ENCODE assay signal across 28 cellular contexts in genomic region chr11:36014906-36015305, GRCh38.
"Had no signal": no experiment of that assay in that cellular context is flagged by ENCODE, and none has a peak within 500 bp of the region (broad histone marks: within the 10 kb centered on the region; RNA-seq: fewer than 3 reads in every experiment).

No MANE protein-coding gene starts in this region.

- H3K36me3 ChIP-seq: adrenal gland, ascending aorta, cardiac muscle cell, heart right ventricle, neural progenitor cell, right lobe of liver, thoracic aorta, uterus, WERI-Rb-1 had no signal

- H3K9me3 Mint-ChIP-seq: activated naive CD4-positive, alpha-beta T cell treated with anti-CD3 and anti-CD28 coated beads for 36 hours; activated naive CD8-positive, alpha-beta T cell treated with anti-CD3 and anti-CD28 coated beads for 36 hours; mesothelial cell of epicardium; neural progenitor cell; stimulated activated effector memory CD8-positive, alpha-beta T cell treated with anti-CD3 and anti-CD28 coated beads, Interleukin-12 subunit alpha, Interleukin-12 subunit beta, amount 100 ng/mL, for 72 hours; stimulated activated naive CD8-positive, alpha-beta T cell treated with anti-CD3 and anti-CD28 coated beads, Interleukin-15, Interleukin-2, amounts not matched to agents 100 ng/mL and 50 ng/mL, for 24 hours had no signal

- DNase-seq: activated CD4-positive, alpha-beta T cell treated with anti-CD3 and anti-CD28 coated beads for 48 hours; activated CD4-positive, alpha-beta T cell treated with anti-CD3 and anti-CD28 coated beads, Interleukin-2, amount 50 U/mL, for 48 hours; activated CD8-positive, alpha-beta memory T cell treated with anti-CD3 and anti-CD28 coated beads for 24 hours; activated effector memory CD4-positive, alpha-beta T cell treated with Interleukin-2 at 50 U/mL for 16 hours; activated naive CD4-positive, alpha-beta T cell treated with anti-CD3 and anti-CD28 coated beads for 36 hours; activated naive CD8-positive, alpha-beta T cell treated with anti-CD3 and anti-CD28 coated beads for 36 hours; adrenal gland; foreskin fibroblast; heart right ventricle; naive thymus-derived CD8-positive, alpha-beta T cell; right lobe of liver; stimulated activated CD4-positive, alpha-beta T cell treated with anti-CD3 and anti-CD28 coated beads, Interleukin-12 subunit alpha, Interleukin-12 subunit beta, amount 100 ng/mL, for 4 hours; stimulated activated CD4-positive, alpha-beta T cell treated with anti-CD3 and anti-CD28 coated beads, Interleukin-4, amount 100 ng/mL, for 24 hours; T-helper 17 cell; T1000; trophoblast cell; uterus; WERI-Rb-1 had no signal

- H3K27me3 ChIP-seq: adrenal gland, ascending aorta, cardiac muscle cell, neural progenitor cell, right lobe of liver, uterus had no signal

- H3K27me3 Mint-ChIP-seq: brain had no signal

- H3K4me1 Mint-ChIP-seq: activated naive CD8-positive, alpha-beta T cell treated with anti-CD3 and anti-CD28 coated beads for 36 hours; stimulated activated effector memory CD8-positive, alpha-beta T cell treated with anti-CD3 and anti-CD28 coated beads, Interleukin-12 subunit alpha, Interleukin-12 subunit beta, amount 100 ng/mL, for 72 hours; T-helper 17 cell had no signal

- H3K4me1 ChIP-seq: right lobe of liver, uterus had no signal

- H3K36me3 Mint-ChIP-seq: activated naive CD8-positive, alpha-beta T cell treated with anti-CD3 and anti-CD28 coated beads for 36 hours; naive thymus-derived CD8-positive, alpha-beta T cell; neural progenitor cell; stimulated activated effector memory CD8-positive, alpha-beta T cell treated with anti-CD3 and anti-CD28 coated beads, Interleukin-12 subunit alpha, Interleukin-12 subunit beta, amount 100 ng/mL, for 72 hours had no signal

- H3K9ac ChIP-seq: neural progenitor cell had no signal

- ATAC-seq: activated CD4-positive, CD25-positive, alpha-beta regulatory T cell treated with anti-CD3 and anti-CD28 coated beads, Interleukin-2, amount 50 U/mL, for 24 hours; naive thymus-derived CD8-positive, alpha-beta T cell; right lobe of liver; stimulated activated effector memory CD8-positive, alpha-beta T cell treated with anti-CD3 and anti-CD28 coated beads, Interleukin-12 subunit alpha, Interleukin-12 subunit beta, amount 100 ng/mL, for 72 hours; T-helper 17 cell had no signal

- H3K27ac ChIP-seq: cardiac muscle cell, neural progenitor cell, right lobe of liver, thoracic aorta, uterus, WERI-Rb-1 had no signal

- H3K4me3 Mint-ChIP-seq: activated naive CD4-positive, alpha-beta T cell treated with anti-CD3 and anti-CD28 coated beads for 36 hours; activated naive CD8-positive, alpha-beta T cell treated with anti-CD3 and anti-CD28 coated beads for 36 hours; mesothelial cell of epicardium; naive thymus-derived CD8-positive, alpha-beta T cell; neural progenitor cell; stimulated activated effector memory CD8-positive, alpha-beta T cell treated with anti-CD3 and anti-CD28 coated beads, Interleukin-12 subunit alpha, Interleukin-12 subunit beta, amount 100 ng/mL, for 72 hours; stimulated activated naive CD8-positive, alpha-beta T cell treated with anti-CD3 and anti-CD28 coated beads, Interleukin-15, Interleukin-2, amounts not matched to agents 100 ng/mL and 50 ng/mL, for 24 hours; T-helper 17 cell had no signal

- H3K27ac Mint-ChIP-seq: activated naive CD4-positive, alpha-beta T cell treated with anti-CD3 and anti-CD28 coated beads for 36 hours; activated naive CD8-positive, alpha-beta T cell treated with anti-CD3 and anti-CD28 coated beads for 36 hours; neural progenitor cell; stimulated activated effector memory CD8-positive, alpha-beta T cell treated with anti-CD3 and anti-CD28 coated beads, Interleukin-12 subunit alpha, Interleukin-12 subunit beta, amount 100 ng/mL, for 72 hours; stimulated activated naive CD8-positive, alpha-beta T cell treated with anti-CD3 and anti-CD28 coated beads, Interleukin-15, Interleukin-2, amounts not matched to agents 100 ng/mL and 50 ng/mL, for 24 hours; T-helper 17 cell had no signal

- H2AFZ ChIP-seq: neural progenitor cell had no signal

- H3K9me3 ChIP-seq: adrenal gland, ascending aorta, heart right ventricle, right lobe of liver, thoracic aorta, uterus had no signal

- H3K4me2 ChIP-seq: neural progenitor cell had no signal

- H3K4me3 ChIP-seq: adrenal gland, cardiac muscle cell, heart right ventricle, neural progenitor cell, right lobe of liver, skin epidermis, uterus had no signal
